In genomic region chr9:122106576-122106975, GRCh38 we compare ENCODE assay signal across 25 cellular contexts. TPM values are rescaled to one million over a fixed set of nuclear protein-coding genes. Genes with fewer than 3 reads are reported as not detected.
"Had no signal": no experiment of that assay in that cellular context is flagged by ENCODE, and none has a peak within 500 bp of the region (broad histone marks: within the 10 kb centered on the region; RNA-seq: fewer than 3 reads in every experiment).

No MANE protein-coding gene starts in this region.

- H3K4me1 ChIP-seq: colonic mucosa, foreskin keratinocyte had no signal

- H3K27me3 ChIP-seq: colonic mucosa, dorsolateral prefrontal cortex, foreskin keratinocyte, stomach, transverse colon had no signal

- H3K36me3 ChIP-seq: colonic mucosa, stomach, transverse colon had no signal

- H3K9me3 ChIP-seq: colonic mucosa, transverse colon had no signal

- DNase-seq: activated B cell treated with CpG ODN at 0.5 μM for 24 hours; activated CD8-positive, alpha-beta memory T cell treated with anti-CD3 and anti-CD28 coated beads, Interleukin-2, amount 10 ng/mL, durations not matched to agents 7 days and 5 days; activated CD8-positive, alpha-beta T cell treated with anti-CD3 and anti-CD28 coated beads, Interleukin-2, amount 10 ng/mL, durations not matched to agents 7 days and 5 days; activated T-cell treated with anti-CD3 and anti-CD28 coated beads, Interleukin-2, amount 50 U/mL, for 48 hours; colonic mucosa; effector memory CD4-positive, alpha-beta T cell; foreskin keratinocyte; mammary epithelial cell; naive thymus-derived CD8-positive, alpha-beta T cell; stimulated activated CD4-positive, alpha-beta T cell treated with anti-CD3 and anti-CD28 coated beads, Interleukin-15, amount 100 ng/mL, for 24 hours; stimulated activated CD4-positive, alpha-beta T cell treated with anti-CD3 and anti-CD28 coated beads, Interleukin-2, amount 100 ng/mL, for 24 hours; stimulated activated naive B cell treated with anti-CD40 and anti-IgM and Interleukin-4, amounts not matched to agents 10 μg/mL and 1 μg/mL and 100 μg/mL, for 72 hours; stomach; T-helper 1 cell; transverse colon had no signal

- H3K4me3 ChIP-seq: colonic mucosa, dorsolateral prefrontal cortex, stomach, transverse colon had no signal

- ATAC-seq: activated CD8-positive, alpha-beta memory T cell treated with anti-CD3 and anti-CD28 coated beads, Interleukin-2, amount 10 ng/mL, durations not matched to agents 7 days and 5 days; activated CD8-positive, alpha-beta T cell treated with anti-CD3 and anti-CD28 coated beads, Interleukin-2, amount 10 ng/mL, durations not matched to agents 7 days and 5 days; activated naive CD4-positive, alpha-beta T cell treated with anti-CD3 and anti-CD28 coated beads, Interleukin-2, amount 50 U/mL, for 72 hours; foreskin keratinocyte; naive thymus-derived CD8-positive, alpha-beta T cell; stimulated activated naive B cell treated with anti-CD40 and anti-IgM and Interleukin-4, amounts not matched to agents 10 μg/mL and 1 μg/mL and 100 μg/mL, for 72 hours had no signal

- H3K27ac ChIP-seq: colonic mucosa, foreskin keratinocyte had no signal

RNA-seq across cellular contexts. Expression of gene MORN5, which starts 53.1 kb away (rescaled TPM):
- total RNA-seq: activated B cell treated with CpG ODN at 0.5 μM for 24 hours; activated CD8-positive, alpha-beta memory T cell treated with anti-CD3 and anti-CD28 coated beads, Interleukin-2, amount 10 ng/mL, durations not matched to agents 7 days and 5 days; activated CD8-positive, alpha-beta T cell treated with anti-CD3 and anti-CD28 coated beads, Interleukin-2, amount 10 ng/mL, durations not matched to agents 7 days and 5 days; activated T-helper 2 cell treated with anti-CD3 and anti-CD28 coated beads, Interferon-gamma antibody, Interleukin-2, Interleukin-4, amounts not matched to agents 10 μg/mL and 5 μg/mL and 100 μg/mL, durations not matched to agents 14 hours and 24 hours and 36 hours; bronchial epithelial cell; epithelial cell of proximal tubule; foreskin keratinocyte; glomerular endothelial cell; liver; mammary epithelial cell; mesothelial cell of epicardium; naive thymus-derived CD8-positive, alpha-beta T cell; neural crest cell; omental fat pad had no signal
